Comparison of ENCODE assay signal across 8 cellular contexts in the genomic region with DNA sequence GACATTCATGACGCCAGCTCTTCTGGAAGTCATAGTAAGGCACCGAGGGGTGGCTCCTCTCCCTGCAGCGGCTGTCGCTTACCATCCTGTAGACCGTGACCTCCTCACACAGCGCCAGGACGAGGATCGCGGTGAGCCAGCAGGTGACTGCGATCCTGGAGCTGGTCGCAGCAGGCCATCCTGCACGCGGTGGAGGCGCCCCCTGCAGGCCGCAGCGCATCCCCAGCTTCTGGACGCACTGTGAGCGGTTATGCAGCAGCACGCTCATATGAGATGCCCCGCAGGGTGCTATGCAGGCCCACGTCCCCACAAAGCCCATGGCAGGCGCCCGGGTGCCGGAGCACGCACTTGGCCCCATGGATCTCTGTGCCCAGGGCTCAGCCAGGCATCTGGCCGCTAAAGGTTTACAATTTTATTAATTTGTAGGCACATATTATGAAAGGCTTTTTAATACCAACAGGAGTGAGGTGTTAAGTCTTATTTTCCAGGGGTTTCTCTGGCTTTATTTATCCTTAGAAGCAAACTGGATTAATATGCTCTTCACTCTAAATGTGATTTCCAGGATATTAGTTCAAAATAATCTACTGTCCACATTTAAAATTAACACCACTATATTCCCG. TPM values are rescaled to one million over a fixed set of nuclear protein-coding genes. Genes with fewer than 3 reads are reported as not detected.
DNase-seq lines count a peak whose midpoint lies in the region; ATAC-seq and TF ChIP-seq lines count a peak whose summit lies in the region.

No MANE protein-coding gene starts in this region.

- TF ChIP-seq CTCF in gastroesophageal sphincter (IDR thresholded peaks at IDR 0.05) = peak in 2 of 4 experiments; percentile 18 to 52

- no peaks in the 10 kb centered on the region for H3K4me1 ChIP-seq in gastroesophageal sphincter

- peaks cover 0 to 61% of the 10 kb centered on the region in 2 donors for H3K36me3 ChIP-seq in gastroesophageal sphincter

- ATAC-seq in left ventricle myocardium superior = peak; percentile 42
- ATAC-seq in gastroesophageal sphincter = no peak

- 43 to 81% methylated on average over 2 to 7 of the region's 27 CpGs for WGBS in gastroesophageal sphincter (ENCODE audit: low coverage in 1 of 2), 2 donors

- no peak overlapping the region for H3K27ac ChIP-seq in gastroesophageal sphincter

- peak; percentile 2 for DNase-seq in ACHN
- peak; percentile 39 for DNase-seq in NAMALWA (ENCODE audit: low spot score)
- peak; percentile 8 for DNase-seq in activated T-helper 9 cell treated with anti-CD3 and anti-CD28 coated beads, Interleukin-2, amount 50 U/mL, for 16 hours (ENCODE audit: low read depth)
- peak; percentile 61 for DNase-seq in left ventricle myocardium superior
- peak; percentile 8 to 31 for DNase-seq in stimulated activated CD4-positive, alpha-beta T cell treated with anti-CD3 and anti-CD28 coated beads, Interleukin-1b, Interleukin-23, amount 100 ng/mL, for 4 hours (ENCODE audit: low read depth in 2 of 2)
- no peak for DNase-seq in NOMO-1 treated with dmso at 0.1 percent for 144 hours (lab: John Stamatoyannopoulos, UW; ENCODE audit: unreplicated experiment)
- DNase-seq in NCI-H226 = no peak

- no peak for TF ChIP-seq POLR2A in gastroesophageal sphincter (IDR thresholded peaks at IDR 0.05)

- in situ Hi-C loops in ACHN (cut with HindIII; ENCODE audit: low pct_ligation_motif_present, low pct_unique_long_range_greater_than_20kb, low sequenced_read_pairs) = no loop called here

- no peaks in the 10 kb centered on the region for H3K27me3 ChIP-seq in gastroesophageal sphincter

- H3K4me3 ChIP-seq in gastroesophageal sphincter = no peak overlapping the region

- no peak for TF ChIP-seq EP300 in gastroesophageal sphincter (IDR thresholded peaks at IDR 0.05)

- intact Hi-C loops in left ventricle myocardium superior (cut with micrococcal nuclease) = no loop called here

- no peaks in the 10 kb centered on the region for H3K9me3 ChIP-seq in gastroesophageal sphincter

RNA-seq across cellular contexts. Expression of a gene that starts 35.6 kb away (rescaled TPM):
- total RNA-seq in left ventricle myocardium superior (27.6 TPM), gastroesophageal sphincter (10 to 100 TPM; 42.0 to 82.5 (median 58.8) TPM)

RNA-seq across cellular contexts. Expression of a gene that starts 45.1 kb away (rescaled TPM):
- 6.4 TPM for total RNA-seq in left ventricle myocardium superior
- 10 to 100 TPM in 3 of 4 donors, 1 to 10 TPM in 1; 9.6 to 16.0 (median 13.7) TPM for total RNA-seq in gastroesophageal sphincter

Comparison
In these comparisons a context has a peak if more than half of its experiments do, and no peak if none do; other contexts are left out.
1. DNase-seq: peak in ACHN (single experiment), NAMALWA (single experiment), activated T-helper 9 cell treated with anti-CD3 and anti-CD28 coated beads, Interleukin-2, amount 50 U/mL, for 16 hours (single experiment), left ventricle myocardium superior (single experiment) and stimulated activated CD4-positive, alpha-beta T cell treated with anti-CD3 and anti-CD28 coated beads, Interleukin-1b, Interleukin-23, amount 100 ng/mL, for 4 hours (2 of 2); none in NOMO-1 treated with dmso at 0.1 percent for 144 hours (single experiment) and NCI-H226 (single experiment).